Comparison of ENCODE assay signal across 8 cellular contexts in genomic region chr5:14145356-14146334, GRCh38. TPM values are rescaled to one million over a fixed set of nuclear protein-coding genes. Genes with fewer than 3 reads are reported as not detected.
DNase-seq lines count a peak whose midpoint lies in the region; ATAC-seq and TF ChIP-seq lines count a peak whose summit lies in the region.

No MANE protein-coding gene starts in this region.

- H3K27ac ChIP-seq in prostate gland = peak overlapping the region; percentile 93 to 95

- no peaks in the 10 kb centered on the region for H3K9me3 ChIP-seq in prostate gland

- peak; percentile 74 for DNase-seq in GM03348 (ENCODE audit: low spot score)
- no peak for DNase-seq in foreskin fibroblast
- DNase-seq in prostate gland (ENCODE audit: low spot score) = no peak
- no peak for DNase-seq in NAMALWA (ENCODE audit: low spot score)
- no peak for DNase-seq in putamen (ENCODE audit: low spot score)

- ATAC-seq in SK-N-SH treated with all-trans-retinoic acid at 6 μM for 48 hours = peak; percentile 1; the same call in 2 of the 3 replicates
- no peak for ATAC-seq in GM21515 (IDR thresholded peaks at IDR 0.05; ENCODE audit: unreplicated experiment)
- ATAC-seq in HG03432 (IDR thresholded peaks at IDR 0.05; ENCODE audit: unreplicated experiment) = no peak

- WGBS in prostate gland = 18% methylated on average over 15 of the region's 15 CpGs

- no peaks in the 10 kb centered on the region for H3K27me3 ChIP-seq in prostate gland (replicated peaks; ENCODE audit: insufficient read depth)

- H3K36me3 ChIP-seq in prostate gland = no peaks in the 10 kb centered on the region

- intact Hi-C loops in prostate gland (cut with DNase I) = loop anchor here (2.0 kb wide), 1 partner anchor 119 kb away; no protein-coding TSS in a partner anchor

- no peak for TF ChIP-seq POLR2A in prostate gland (IDR thresholded peaks at IDR 0.05)

- peaks cover 5% of the 10 kb centered on the region for H3K4me1 ChIP-seq in prostate gland (replicated peaks)

- H3K4me3 ChIP-seq in foreskin fibroblast (ENCODE audit: low read depth in 1 of 2, low read length in 2 of 2) = peak overlapping the region; percentile 96 to 98
- peak overlapping the region; percentile 65 to 73 for H3K4me3 ChIP-seq in prostate gland

- TF ChIP-seq CTCF in foreskin fibroblast (IDR thresholded peaks at IDR 0.05; ENCODE audit: low read depth, low read length) = no peak
- no peak for TF ChIP-seq CTCF in prostate gland (IDR thresholded peaks at IDR 0.05)

TF ChIP-seq in SK-N-SH treated with all-trans-retinoic acid at 6 μM for 48 hours, 23 proteins besides CTCF, POLR2A, EP300 and RAD21:
- no peak for TF ChIP-seq ZNF70 (CRISPR knock-in tag; IDR thresholded peaks at IDR 0.05)
- no peak for TF ChIP-seq ZNF8 (CRISPR knock-in tag; IDR thresholded peaks at IDR 0.05)
- no peak for TF ChIP-seq RARB (CRISPR knock-in tag; IDR thresholded peaks at IDR 0.05)
- TF ChIP-seq ZFP3 (CRISPR knock-in tag; IDR thresholded peaks at IDR 0.05) = no peak

RNA-seq across cellular contexts. Expression of gene TRIO, which starts 2.5 kb away (rescaled TPM):
- 100 to 1,000 TPM in 1 of 2 donors, 10 to 100 TPM in 1; 90.3 to 197 TPM for total RNA-seq in prostate gland
